27 cellular contexts compared by ENCODE assay signal in the genomic region with DNA sequence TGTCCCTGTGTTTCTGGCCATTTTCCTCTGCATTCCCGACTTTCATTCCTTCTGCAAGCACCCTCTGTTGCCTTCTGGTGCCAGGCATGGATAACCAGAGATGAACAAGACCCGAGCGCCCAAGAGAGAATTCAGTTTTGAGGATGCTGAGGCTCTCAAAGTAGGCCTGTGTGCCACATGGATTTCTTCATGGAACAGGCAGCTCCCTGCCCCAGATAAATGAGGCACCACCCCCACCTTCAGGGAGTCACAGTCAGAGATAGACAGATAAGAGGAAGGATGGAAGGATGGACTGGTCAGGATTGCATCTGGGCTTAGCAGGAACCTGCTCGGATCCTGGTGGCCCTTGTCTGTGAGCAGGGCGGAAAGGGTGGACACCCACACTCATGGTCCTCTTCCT. TPM values are rescaled to one million over a fixed set of nuclear protein-coding genes. Genes with fewer than 3 reads are reported as not detected.
DNase-seq lines count a peak whose midpoint lies in the region; ATAC-seq, FAIRE-seq and TF ChIP-seq lines count a peak whose summit lies in the region.
"Had no signal": no experiment of that assay in that cellular context is flagged by ENCODE, and none has a peak within 500 bp of the region (broad histone marks: within the 10 kb centered on the region; RNA-seq: fewer than 3 reads in every experiment).

No MANE protein-coding gene starts in this region.

- H3K27me3 Mint-ChIP-seq in activated CD8-positive, alpha-beta memory T cell treated with anti-CD3 and anti-CD28 coated beads, Interleukin-2, amount 10 ng/mL, durations not matched to agents 7 days and 5 days, result no peaks in the 10 kb centered on the region
- peaks cover 18% of the 10 kb centered on the region for H3K27me3 Mint-ChIP-seq in osteocyte (ENCODE audit: unreplicated experiment)
- no peaks in the 10 kb centered on the region for H3K27me3 Mint-ChIP-seq in activated T-helper 2 cell treated with anti-CD3 and anti-CD28 coated beads, Interferon-gamma antibody, Interleukin-2, Interleukin-4, amounts not matched to agents 10 μg/mL and 5 μg/mL and 100 μg/mL, durations not matched to agents 14 hours and 24 hours and 36 hours (ENCODE audit: low read depth)
- H3K27me3 Mint-ChIP-seq in activated naive CD4-positive, alpha-beta T cell treated with anti-CD3 and anti-CD28 coated beads for 36 hours (ENCODE audit: low read depth), result no peaks in the 10 kb centered on the region

- no peak overlapping the region for H3K4me3 Mint-ChIP-seq in activated CD8-positive, alpha-beta memory T cell treated with anti-CD3 and anti-CD28 coated beads, Interleukin-2, amount 10 ng/mL, durations not matched to agents 7 days and 5 days
- H3K4me3 Mint-ChIP-seq in osteocyte (ENCODE audit: unreplicated experiment), result no peak overlapping the region
- H3K4me3 Mint-ChIP-seq in activated T-helper 2 cell treated with anti-CD3 and anti-CD28 coated beads, Interferon-gamma antibody, Interleukin-2, Interleukin-4, amounts not matched to agents 10 μg/mL and 5 μg/mL and 100 μg/mL, durations not matched to agents 14 hours and 24 hours and 36 hours (ENCODE audit: low read depth), result no peak overlapping the region
- no peak overlapping the region for H3K4me3 Mint-ChIP-seq in activated naive CD4-positive, alpha-beta T cell treated with anti-CD3 and anti-CD28 coated beads for 36 hours

- intact Hi-C loops in activated T-helper 2 cell treated with anti-CD3 and anti-CD28 coated beads, Interferon-gamma antibody, Interleukin-2, Interleukin-4, amounts not matched to agents 10 μg/mL and 5 μg/mL and 100 μg/mL, durations not matched to agents 14 hours and 24 hours and 36 hours (cut with micrococcal nuclease), result no loop called here
- intact Hi-C loops in activated naive CD4-positive, alpha-beta T cell treated with anti-CD3 and anti-CD28 coated beads for 36 hours (cut with micrococcal nuclease), result no loop called here

- no peaks in the 10 kb centered on the region for H3K4me1 Mint-ChIP-seq in activated CD8-positive, alpha-beta memory T cell treated with anti-CD3 and anti-CD28 coated beads, Interleukin-2, amount 10 ng/mL, durations not matched to agents 7 days and 5 days
- H3K4me1 Mint-ChIP-seq in osteocyte (ENCODE audit: unreplicated experiment), result no peaks in the 10 kb centered on the region
- no peaks in the 10 kb centered on the region for H3K4me1 Mint-ChIP-seq in activated T-helper 2 cell treated with anti-CD3 and anti-CD28 coated beads, Interferon-gamma antibody, Interleukin-2, Interleukin-4, amounts not matched to agents 10 μg/mL and 5 μg/mL and 100 μg/mL, durations not matched to agents 14 hours and 24 hours and 36 hours (ENCODE audit: low read depth)
- H3K4me1 Mint-ChIP-seq in activated naive CD4-positive, alpha-beta T cell treated with anti-CD3 and anti-CD28 coated beads for 36 hours (ENCODE audit: low read depth), result no peaks in the 10 kb centered on the region

- H3K9me3 Mint-ChIP-seq in activated CD8-positive, alpha-beta memory T cell treated with anti-CD3 and anti-CD28 coated beads, Interleukin-2, amount 10 ng/mL, durations not matched to agents 7 days and 5 days (ENCODE audit: low read depth), result no peaks in the 10 kb centered on the region
- no peaks in the 10 kb centered on the region for H3K9me3 Mint-ChIP-seq in osteocyte (ENCODE audit: unreplicated experiment)
- no peaks in the 10 kb centered on the region for H3K9me3 Mint-ChIP-seq in activated T-helper 2 cell treated with anti-CD3 and anti-CD28 coated beads, Interferon-gamma antibody, Interleukin-2, Interleukin-4, amounts not matched to agents 10 μg/mL and 5 μg/mL and 100 μg/mL, durations not matched to agents 14 hours and 24 hours and 36 hours
- no peaks in the 10 kb centered on the region for H3K9me3 Mint-ChIP-seq in activated naive CD4-positive, alpha-beta T cell treated with anti-CD3 and anti-CD28 coated beads for 36 hours

- no peak for ATAC-seq in activated CD8-positive, alpha-beta memory T cell treated with anti-CD3 and anti-CD28 coated beads, Interleukin-2, amount 10 ng/mL, durations not matched to agents 7 days and 5 days
- no peak for ATAC-seq in HG02798 (IDR thresholded peaks at IDR 0.05; ENCODE audit: poor library complexity, unreplicated experiment)
- ATAC-seq: HepG2, K562 had no signal

- H3K36me3 Mint-ChIP-seq in activated CD8-positive, alpha-beta memory T cell treated with anti-CD3 and anti-CD28 coated beads, Interleukin-2, amount 10 ng/mL, durations not matched to agents 7 days and 5 days, result no peaks in the 10 kb centered on the region
- H3K36me3 Mint-ChIP-seq in osteocyte (ENCODE audit: unreplicated experiment), result no peaks in the 10 kb centered on the region
- no peaks in the 10 kb centered on the region for H3K36me3 Mint-ChIP-seq in activated T-helper 2 cell treated with anti-CD3 and anti-CD28 coated beads, Interferon-gamma antibody, Interleukin-2, Interleukin-4, amounts not matched to agents 10 μg/mL and 5 μg/mL and 100 μg/mL, durations not matched to agents 14 hours and 24 hours and 36 hours (ENCODE audit: low read depth)
- no peaks in the 10 kb centered on the region for H3K36me3 Mint-ChIP-seq in activated naive CD4-positive, alpha-beta T cell treated with anti-CD3 and anti-CD28 coated beads for 36 hours (ENCODE audit: low read depth)

- peak; percentile 40 for FAIRE-seq in urothelium cell line (lab: Jason Lieb, UNC)
- FAIRE-seq: GM12892, GM19239, H54, HepG2, K562 had no signal

- TF ChIP-seq CTCF in coronary artery (IDR thresholded peaks at IDR 0.05) (no peak), osteocyte (IDR thresholded peaks at IDR 0.05) (no peak)

- CTCF ChIA-PET in activated CD8-positive, alpha-beta memory T cell treated with anti-CD3 and anti-CD28 coated beads, Interleukin-2, amount 10 ng/mL, durations not matched to agents 7 days and 5 days (lab: Charles Lee), result interaction anchor here (1.2 kb wide), 1 partner anchor 32 kb away, joined by 3 read pairs; no protein-coding TSS in a partner anchor
- CTCF ChIA-PET in activated naive CD4-positive, alpha-beta T cell treated with anti-CD3 and anti-CD28 coated beads for 36 hours (lab: Charles Lee), result interaction anchor here (2.0 kb wide), 1 partner anchor 118 kb away, joined by 6 read pairs; no protein-coding TSS in a partner anchor

- no peak overlapping the region for H3K27ac ChIP-seq in coronary artery
- H3K27ac ChIP-seq: PC-9 had no signal

- no peak overlapping the region for H3K27ac Mint-ChIP-seq in activated CD8-positive, alpha-beta memory T cell treated with anti-CD3 and anti-CD28 coated beads, Interleukin-2, amount 10 ng/mL, durations not matched to agents 7 days and 5 days
- H3K27ac Mint-ChIP-seq in osteocyte (ENCODE audit: unreplicated experiment), result no peak overlapping the region
- no peak overlapping the region for H3K27ac Mint-ChIP-seq in activated T-helper 2 cell treated with anti-CD3 and anti-CD28 coated beads, Interferon-gamma antibody, Interleukin-2, Interleukin-4, amounts not matched to agents 10 μg/mL and 5 μg/mL and 100 μg/mL, durations not matched to agents 14 hours and 24 hours and 36 hours
- no peak overlapping the region for H3K27ac Mint-ChIP-seq in activated naive CD4-positive, alpha-beta T cell treated with anti-CD3 and anti-CD28 coated beads for 36 hours

- DNase-seq in activated CD8-positive, alpha-beta memory T cell treated with anti-CD3 and anti-CD28 coated beads for 24 hours, result peak; percentile 24
- DNase-seq in activated CD8-positive, alpha-beta memory T cell treated with anti-CD3 and anti-CD28 coated beads, Interleukin-2, amount 10 ng/mL, durations not matched to agents 7 days and 5 days, result no peak
- DNase-seq in coronary artery (ENCODE audit: low spot score) (peak; percentile 55), osteocyte (ENCODE audit: extremely low spot score, unreplicated experiment) (peak; percentile 53), urothelium cell line (ENCODE audit: low spot score) (no peak)
- DNase-seq in activated T-helper 2 cell treated with anti-CD3 and anti-CD28 coated beads, Interferon-gamma antibody, Interleukin-2, Interleukin-4, amounts not matched to agents 10 μg/mL and 5 μg/mL and 100 μg/mL, durations not matched to agents 14 hours and 24 hours and 36 hours (ENCODE audit: low spot score), result no peak
- DNase-seq in activated naive CD4-positive, alpha-beta T cell treated with anti-CD3 and anti-CD28 coated beads for 36 hours, result no peak
- DNase-seq: 8988T, ACHN, BE2C, Calu3, DMS79 treated with DMSO at 0.1 percent for 48 hours, NCI-H2029, NCI-H446 treated with DMSO at 0.1 percent for 48 hours, NCI-H526, NCI-H82, PC-9, RPMI8226, SHP77 had no signal

- no peak overlapping the region for H3K4me3 ChIP-seq in coronary artery
- H3K4me3 ChIP-seq: K562, PC-9 had no signal

RNA-seq across cellular contexts. Expression of a gene that starts 49.4 kb away (rescaled TPM):
- total RNA-seq in activated CD8-positive, alpha-beta memory T cell treated with anti-CD3 and anti-CD28 coated beads, Interleukin-2, amount 10 ng/mL, durations not matched to agents 7 days and 5 days, result not detected
- not detected in 2 replicates for total RNA-seq in osteocyte
- not detected in 2 replicates for total RNA-seq in activated T-helper 2 cell treated with anti-CD3 and anti-CD28 coated beads, Interferon-gamma antibody, Interleukin-2, Interleukin-4, amounts not matched to agents 10 μg/mL and 5 μg/mL and 100 μg/mL, durations not matched to agents 14 hours and 24 hours and 36 hours
- not detected for total RNA-seq in activated naive CD4-positive, alpha-beta T cell treated with anti-CD3 and anti-CD28 coated beads for 36 hours
- total RNA-seq: Calu3, HepG2, K562, MCF 10A, PC-9, SK-MEL-5 had no signal

Comparison
In these comparisons a context has a peak if more than half of its experiments do, and no peak if none do; other contexts are left out.
1. DNase-seq: peak in activated CD8-positive, alpha-beta memory T cell treated with anti-CD3 and anti-CD28 coated beads for 24 hours (single experiment), coronary artery (single experiment) and osteocyte (single experiment); none in activated CD8-positive, alpha-beta memory T cell treated with anti-CD3 and anti-CD28 coated beads, Interleukin-2, amount 10 ng/mL, durations not matched to agents 7 days and 5 days (single experiment), urothelium cell line (single experiment), activated T-helper 2 cell treated with anti-CD3 and anti-CD28 coated beads, Interferon-gamma antibody, Interleukin-2, Interleukin-4, amounts not matched to agents 10 μg/mL and 5 μg/mL and 100 μg/mL, durations not matched to agents 14 hours and 24 hours and 36 hours (single experiment) and activated naive CD4-positive, alpha-beta T cell treated with anti-CD3 and anti-CD28 coated beads for 36 hours (single experiment).